In the genomic region with DNA sequence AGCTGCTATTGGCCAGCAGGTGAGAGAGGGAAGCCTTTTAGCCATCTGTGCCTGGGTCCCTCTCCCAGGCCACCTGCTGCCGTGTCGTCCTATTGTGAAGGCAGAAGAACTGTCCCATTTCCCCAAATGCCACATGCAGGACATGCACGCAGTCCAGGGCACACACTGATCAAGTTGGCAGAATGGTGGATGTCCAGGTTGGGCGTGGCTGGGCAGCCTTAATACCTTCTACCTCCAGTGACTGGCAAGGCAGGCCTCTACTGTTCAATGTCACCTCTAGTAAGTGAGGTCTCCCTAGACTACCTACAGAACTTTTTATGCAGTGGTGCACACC, we compare ENCODE assay signal across 28 cellular contexts.
"Had no signal": no experiment of that assay in that cellular context is flagged by ENCODE, and none has a peak within 500 bp of the region (broad histone marks: within the 10 kb centered on the region; RNA-seq: fewer than 3 reads in every experiment).

No MANE protein-coding gene starts in this region.

- H3K27ac ChIP-seq: left ventricle myocardium inferior, neural progenitor cell, ovary, right atrium auricular region, right lobe of liver, tibial nerve, uterus had no signal

- H3K27ac Mint-ChIP-seq: immature natural killer cell; mesothelial cell of epicardium; natural killer cell; nephron progenitor cell; neural progenitor cell; progenitor cell of endocrine pancreas; stimulated activated naive CD8-positive, alpha-beta T cell treated with anti-CD3 and anti-CD28 coated beads, Interleukin-15, amount 100 ng/mL, for 72 hours; type B pancreatic cell had no signal

- ATAC-seq: left colon; natural killer cell; right lobe of liver; stimulated activated memory B cell treated with anti-CD40 and anti-IgM and Interleukin-4, amounts not matched to agents 10 μg/mL and 1 μg/mL and 100 μg/mL, for 72 hours had no signal

- H3K9me3 ChIP-seq: left ventricle myocardium inferior, ovary, right atrium auricular region, right lobe of liver, tibial nerve, uterus had no signal

- H3K36me3 ChIP-seq: left ventricle myocardium inferior, neural progenitor cell, ovary, right atrium auricular region, right lobe of liver, tibial nerve, uterus had no signal

- H3K4me1 Mint-ChIP-seq: immature natural killer cell; natural killer cell; nephron progenitor cell; neural progenitor cell; stimulated activated naive CD8-positive, alpha-beta T cell treated with anti-CD3 and anti-CD28 coated beads, Interleukin-15, amount 100 ng/mL, for 72 hours had no signal

- H3K4me1 ChIP-seq: left ventricle myocardium inferior, neural progenitor cell, right atrium auricular region, right lobe of liver, tibial nerve, uterus had no signal

- H3K4me3 ChIP-seq: left ventricle myocardium inferior, lung, neural progenitor cell, ovary, right atrium auricular region, right lobe of liver, smooth muscle cell, tibial nerve, uterus had no signal

- DNase-seq: hypothalamus; immature natural killer cell; kidney; left colon; left ventricle myocardium inferior; naive B cell; natural killer cell; nephron progenitor cell; nucleus accumbens; ovary; right lobe of liver; stimulated activated CD4-positive, alpha-beta T cell treated with anti-CD3 and anti-CD28 coated beads, Interleukin-1b, Interleukin-23, amount 100 ng/mL, for 48 hours; stimulated activated CD4-positive, alpha-beta T cell treated with anti-CD3 and anti-CD28 coated beads, Interleukin-2, amount 100 ng/mL, for 48 hours; stimulated activated CD4-positive, alpha-beta T cell treated with anti-CD3 and anti-CD28 coated beads, Interleukin-4, amount 100 ng/mL, for 4 hours; stimulated activated CD8-positive, alpha-beta memory T cell treated with anti-CD3 and anti-CD28 coated beads, Interleukin-4, amount 100 ng/mL, for 48 hours; stimulated activated naive CD4-positive, alpha-beta T cell treated with Interleukin-2 at 50 U/mL for 16 hours; stimulated activated naive CD8-positive, alpha-beta T cell treated with anti-CD3 and anti-CD28 coated beads, Interleukin-15, amount 100 ng/mL, for 72 hours; substantia nigra; uterus had no signal

- H3K27me3 Mint-ChIP-seq: naive B cell; stimulated activated memory B cell treated with anti-CD40 and anti-IgM and Interleukin-4, amounts not matched to agents 10 μg/mL and 1 μg/mL and 100 μg/mL, for 72 hours had no signal

- H3K9me3 Mint-ChIP-seq: immature natural killer cell; mesothelial cell of epicardium; natural killer cell; stimulated activated naive CD8-positive, alpha-beta T cell treated with anti-CD3 and anti-CD28 coated beads, Interleukin-15, amount 100 ng/mL, for 72 hours; type B pancreatic cell had no signal

- H3K27me3 ChIP-seq: neural progenitor cell, ovary, right atrium auricular region, right lobe of liver, tibial nerve, uterus had no signal

- H3K4me3 Mint-ChIP-seq: immature natural killer cell; mesothelial cell of epicardium; naive B cell; natural killer cell; nephron progenitor cell; neural progenitor cell; stimulated activated memory B cell treated with anti-CD40 and anti-IgM and Interleukin-4, amounts not matched to agents 10 μg/mL and 1 μg/mL and 100 μg/mL, for 72 hours; stimulated activated naive CD8-positive, alpha-beta T cell treated with anti-CD3 and anti-CD28 coated beads, Interleukin-15, amount 100 ng/mL, for 72 hours; type B pancreatic cell had no signal

- H3K36me3 Mint-ChIP-seq: immature natural killer cell, mesothelial cell of epicardium, natural killer cell, neural progenitor cell, type B pancreatic cell had no signal
